ENCODE assay signal across 36 cellular contexts in the genomic region with DNA sequence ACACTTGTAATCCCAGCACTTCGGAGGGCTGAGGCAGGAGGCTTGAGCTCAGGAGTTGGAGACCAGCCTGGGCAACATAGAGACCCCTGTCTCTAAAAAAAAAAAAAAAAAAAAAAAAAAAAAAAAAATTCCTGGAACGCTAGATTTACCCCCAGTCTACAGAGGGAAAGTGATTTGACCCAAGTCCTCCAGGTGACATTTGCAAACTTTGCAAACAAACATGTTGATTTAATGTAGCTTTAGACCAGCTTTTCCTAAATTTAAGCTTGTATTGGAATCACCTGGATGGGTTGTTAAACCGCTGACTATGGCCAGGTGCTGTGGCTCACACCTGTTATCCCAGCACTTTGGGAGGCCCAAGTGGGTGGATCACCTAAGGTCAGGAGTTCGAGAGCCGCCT. TPM values are rescaled to one million over a fixed set of nuclear protein-coding genes. Genes with fewer than 3 reads are reported as not detected.
DNase-seq lines count a peak whose midpoint lies in the region; ATAC-seq, FAIRE-seq and TF ChIP-seq lines count a peak whose summit lies in the region.
"Had no signal": no experiment of that assay in that cellular context is flagged by ENCODE, and none has a peak within 500 bp of the region (broad histone marks: within the 10 kb centered on the region; RNA-seq: fewer than 3 reads in every experiment).

No MANE protein-coding gene starts in this region.

- H3K4me2 ChIP-seq in HCT116 (ENCODE audit: low read length) = peak overlapping the region; percentile 21; the same call in 1 of the 2 replicates
- no peak overlapping the region for H3K4me2 ChIP-seq in K562 (ENCODE audit: insufficient read depth, low read length)
- H3K4me2 ChIP-seq in osteoblast (ENCODE audit: insufficient read depth, low read length) = no peak overlapping the region
- H3K4me2 ChIP-seq: A549; BLaER1; BLaER1 treated with 17β-estradiol and CSF1 and Interleukin-3, amounts not matched to agents 10 nM and 100 nM had no signal

- TF ChIP-seq POLR2A in HCT116 (IDR thresholded peaks at IDR 0.05; ENCODE audit: borderline replicate concordance, extremely low read depth, insufficient read depth, insufficient read length) = no peak
- TF ChIP-seq POLR2A in K562 (conservative IDR thresholded peaks at IDR 0.05) = no peak

- H3K79me2 ChIP-seq in HCT116 (ENCODE audit: insufficient read depth, low read length) = no peaks in the 10 kb centered on the region
- H3K79me2 ChIP-seq in K562 (ENCODE audit: control insufficient read depth, insufficient read depth, low read length) = no peaks in the 10 kb centered on the region
- no peaks in the 10 kb centered on the region for H3K79me2 ChIP-seq in osteoblast (ENCODE audit: insufficient read depth, low read length)

- TF ChIP-seq CTCF in HCT116 (IDR thresholded peaks at IDR 0.05 in 2 of 3, conservative IDR thresholded peaks at IDR 0.05 in 1 of 3; ENCODE audit: borderline replicate concordance in 1 of 3, insufficient read depth in 1 of 3, low read depth in 2 of 3, low read length in 2 of 3) = no peak
- TF ChIP-seq CTCF in HEK293 (tag by site-specific recombination; IDR thresholded peaks at IDR 0.05) = no peak
- no peak for TF ChIP-seq CTCF in K562 (IDR thresholded peaks at IDR 0.05 in 2 of 3, conservative IDR thresholded peaks at IDR 0.05 in 1 of 3; ENCODE audit: insufficient read depth in 2 of 3, low read depth in 1 of 3, low read length in 3 of 3)
- no peak for TF ChIP-seq CTCF in osteoblast (IDR thresholded peaks at IDR 0.05; ENCODE audit: extremely low read depth, low read depth, low read length)

- RAD21 ChIA-PET in HCT116 (lab: Charles Lee; ENCODE audit: low non-redundant PET in 1 of 2, low total read pairs in 2 of 2, uncharacterized antibody in 2 of 2, unreplicated experiment in 2 of 2) = no interaction called here

- H2AFZ ChIP-seq in HCT116 (ENCODE audit: low read depth, low read length, poor library complexity, severe bottlenecking) = no peak overlapping the region
- H2AFZ ChIP-seq in K562 (ENCODE audit: low read depth, low read length) = no peak overlapping the region
- no peak overlapping the region for H2AFZ ChIP-seq in osteoblast (ENCODE audit: low read length)

- no peaks in the 10 kb centered on the region for H3K9me1 ChIP-seq in K562 (ENCODE audit: control insufficient read depth, insufficient read depth, low read length)

- TF ChIP-seq EP300 in K562 (IDR thresholded peaks at IDR 0.05; ENCODE audit: low read length) = no peak

- in situ Hi-C loops in K562 (cut with MboI) = no loop called here

- H3K4me3 ChIP-seq in HCT116 (replicated peaks in 1 of 2; ENCODE audit: low read depth in 1 of 2, low read length in 2 of 2) (no peak overlapping the region), HEK293 (ENCODE audit: low read depth, low read length) (no peak overlapping the region), K562 (no peak overlapping the region), osteoblast (ENCODE audit: insufficient read depth, low read length) (no peak overlapping the region)
- H3K4me3 ChIP-seq: A549; BLaER1; BLaER1 treated with 17β-estradiol and CSF1 and Interleukin-3, amounts not matched to agents 10 nM and 100 nM had no signal

- H3K36me3 ChIP-seq in HCT116 (ENCODE audit: control insufficient read depth in 1 of 2, insufficient read depth in 2 of 2, low read length in 2 of 2) = no peaks in the 10 kb centered on the region
- no peaks in the 10 kb centered on the region; a peak in 1 of 3 replicates for H3K36me3 ChIP-seq in HEK293 (ENCODE audit: control insufficient read depth in 2 of 2, insufficient read depth in 1 of 2, low read length in 2 of 2)
- H3K36me3 ChIP-seq in K562 (ENCODE audit: control insufficient read depth, insufficient read depth, low read length) = no peaks in the 10 kb centered on the region
- H3K36me3 ChIP-seq in osteoblast (ENCODE audit: insufficient read depth, low read length) = no peaks in the 10 kb centered on the region
- H3K36me3 ChIP-seq: BE2C; BLaER1; BLaER1 treated with 17β-estradiol and CSF1 and Interleukin-3, amounts not matched to agents 10 nM and 100 nM had no signal

- TF ChIP-seq RAD21 in HCT116 (IDR thresholded peaks at IDR 0.05; ENCODE audit: low read depth) (no peak), K562 (CRISPR knock-in tag; conservative IDR thresholded peaks at IDR 0.05 in 1 of 2, IDR thresholded peaks at IDR 0.05 in 1 of 2) (no peak)

- H4K20me1 ChIP-seq in HCT116 (ENCODE audit: insufficient read depth) (no peaks in the 10 kb centered on the region), K562 (replicated peaks; ENCODE audit: control insufficient read depth, insufficient read depth, low read length) (no peaks in the 10 kb centered on the region), osteoblast (ENCODE audit: insufficient read depth, low read length) (no peaks in the 10 kb centered on the region)
- H4K20me1 ChIP-seq: BLaER1; BLaER1 treated with 17β-estradiol and CSF1 and Interleukin-3, amounts not matched to agents 10 nM and 100 nM had no signal

- WGBS in K562 (ENCODE audit: insufficient coverage, low coverage, missing lambda C conversion rate) = 69% methylated on average over 4 of the region's 5 CpGs

- H3K9me3 ChIP-seq in HCT116 (ENCODE audit: control insufficient read depth in 1 of 2, insufficient read depth in 1 of 2, low read depth in 1 of 2, low read length in 2 of 2) (no peaks in the 10 kb centered on the region), HEK293 (ENCODE audit: control insufficient read depth, insufficient read depth, low read depth, low read length) (no peaks in the 10 kb centered on the region), K562 (replicated peaks; ENCODE audit: control insufficient read depth, insufficient read depth, low read depth, low read length) (no peaks in the 10 kb centered on the region), osteoblast (ENCODE audit: low read depth, low read length) (no peaks in the 10 kb centered on the region)
- H3K9me3 ChIP-seq: A549; BE2C; BLaER1; BLaER1 treated with 17β-estradiol and CSF1 and Interleukin-3, amounts not matched to agents 10 nM and 100 nM had no signal

- ATAC-seq in HCT116 = no peak
- ATAC-seq in K562 = no peak
- no peak for ATAC-seq in GM19023 (IDR thresholded peaks at IDR 0.05; ENCODE audit: unreplicated experiment)
- ATAC-seq in GM18870 (IDR thresholded peaks at IDR 0.05; ENCODE audit: unreplicated experiment) = no peak
- ATAC-seq: CD8-positive, alpha-beta T cell had no signal

- H3K4me1 ChIP-seq in HCT116 (ENCODE audit: control insufficient read depth in 1 of 2, insufficient read depth in 2 of 2, low read length in 2 of 2) (peaks cover 4 to 14% of the 10 kb centered on the region in 2 experiments; a peak in 3 of 4 replicates), HEK293 (ENCODE audit: control insufficient read depth, insufficient read depth, low read length) (no peaks in the 10 kb centered on the region), K562 (replicated peaks in 1 of 2; ENCODE audit: control insufficient read depth in 2 of 2, insufficient read depth in 2 of 2, low read length in 2 of 2) (peaks cover 10 to 13% of the 10 kb centered on the region in 2 experiments; a peak in 4 of 5 replicates), osteoblast (ENCODE audit: insufficient read depth, low read length) (no peaks in the 10 kb centered on the region)
- H3K4me1 ChIP-seq: BE2C, BLaER1, Caco-2 had no signal

- no peak for FAIRE-seq in K562 (lab: Jason Lieb, UNC)
- FAIRE-seq: A204.1, A549, D721Med had no signal

- H3K9ac ChIP-seq in HCT116 (ENCODE audit: low read length) (no peak overlapping the region), K562 (ENCODE audit: insufficient read depth in 1 of 2, low read depth in 2 of 2, low read length in 2 of 2) (no peak overlapping the region)
- H3K9ac ChIP-seq: BLaER1; BLaER1 treated with 17β-estradiol and CSF1 and Interleukin-3, amounts not matched to agents 10 nM and 100 nM had no signal

- intact Hi-C loops in HCT116 (cut with micrococcal nuclease) (no loop called here), K562 (cut with micrococcal nuclease) (no loop called here)

- BruUV-seq in HCT116 (replicated peaks; lab: Mats Ljungman, UMichigan) (no TSS peak), K562 (replicated peaks; lab: Mats Ljungman, UMichigan) (no TSS peak)

- POLR2A ChIA-PET in HCT116 (lab: Charles Lee) = interaction anchor here (1.0 to 1.2 kb wide), 3 partner anchors 18 to 827 kb away, joined by 4 to 7 read pairs (median 5); a partner anchor contains a TSS
- POLR2A ChIA-PET in HEK293 (lab: Yijun Ruan, JAX) = interaction anchor here (1.0 to 1.1 kb wide), 2 partner anchors 107 to 119 kb away, joined by 3 read pairs; a partner anchor contains a TSS
- POLR2A ChIA-PET in K562 (lab: Yijun Ruan, JAX) = interaction anchor here (0.6 to 0.7 kb wide), 3 partner anchors 14 to 62 kb away, joined by 3 read pairs; no protein-coding TSS in a partner anchor

- no peaks in the 10 kb centered on the region for H3K9me2 ChIP-seq in HCT116 (ENCODE audit: insufficient read depth)

- CTCF ChIA-PET in HCT116 (lab: Charles Lee) = no interaction called here
- CTCF ChIA-PET in HEK293 (lab: Yijun Ruan, JAX) = interaction anchor here (1.4 to 1.7 kb wide), 3 partner anchors 18 to 19 kb away, joined by 4 to 10 read pairs (median 5); no protein-coding TSS in a partner anchor
- CTCF ChIA-PET in K562 (lab: Yijun Ruan, JAX; ENCODE audit: low intra/inter-chr PET ratio) = no interaction called here

- H3K27me3 ChIP-seq in HCT116 (ENCODE audit: insufficient read depth, low read length) = no peaks in the 10 kb centered on the region
- H3K27me3 ChIP-seq in K562 (ENCODE audit: control insufficient read depth in 2 of 2, insufficient read depth in 2 of 2, low read length in 2 of 2) = no peaks in the 10 kb centered on the region
- H3K27me3 ChIP-seq in osteoblast (ENCODE audit: insufficient read depth, low read length) = no peaks in the 10 kb centered on the region
- H3K27me3 ChIP-seq: BE2C; BLaER1; BLaER1 treated with 17β-estradiol and CSF1 and Interleukin-3, amounts not matched to agents 10 nM and 100 nM had no signal

- no peak for DNase-seq in HCT116 (ENCODE audit: low read depth, low spot score)
- no peak for DNase-seq in K562 (ENCODE audit: extremely low read depth in 1 of 4, low spot score in 3 of 4)
- peak; percentile 17 for DNase-seq in osteoblast (ENCODE audit: insufficient read length, low spot score, missing footprints)
- DNase-seq in GM03348 (ENCODE audit: low spot score) = no peak
- DNase-seq in SHP77 treated with DMSO at 0.1 percent for 48 hours (lab: John Stamatoyannopoulos, UW) = no peak
- DNase-seq: 8988T; ACHN; AML-193; BE2C; C1 segment of cervical spinal cord; Caco-2; Calu3; CD4-positive, alpha-beta memory T cell; CD4-positive, alpha-beta T cell; CD4-positive, CD25-positive, alpha-beta regulatory T cell; CD8-positive, alpha-beta memory T cell; CD8-positive, alpha-beta T cell; COR-L47; DMS 273 treated with DMSO at 0.1 percent for 48 hours; DMS153; DMS53; DMS79; DMS79 treated with DMSO at 0.1 percent for 48 hours; DND-41; EL had no signal

- H3K27ac ChIP-seq in HCT116 (ENCODE audit: low read depth, low read length) (no peak overlapping the region), HEK293 (ENCODE audit: extremely low read depth, low read depth, low read length) (no peak overlapping the region), K562 (ENCODE audit: extremely low read depth, low read depth, low read length) (no peak overlapping the region), osteoblast (ENCODE audit: low read depth, low read length) (no peak overlapping the region)
- H3K27ac ChIP-seq: 22Rv1; A549; BLaER1; BLaER1 treated with 17β-estradiol and CSF1 and Interleukin-3, amounts not matched to agents 10 nM and 100 nM; C4-2B had no signal

RNA-seq across cellular contexts. Expression of a gene that starts 8.4 kb away (rescaled TPM):
- 12.0 TPM for total RNA-seq in HCT116 (2021; ENCODE audit: unreplicated experiment)
- polyA plus RNA-seq in HCT116 (2012) = 17.6 and 18.4 TPM in 2 replicates
- 2.6 and 5.2 TPM in 2 replicates for total RNA-seq in K562 (2011; cell fraction: chromatin; rRNA removed; ENCODE audit: low replicate concordance)
- 3.6 and 3.7 TPM in 2 replicates for total RNA-seq in K562 (2011; cell fraction: nucleolus; rRNA removed)
- 1.8 and 3.9 TPM in 2 replicates for total RNA-seq in K562 (2011; cell fraction: nucleoplasm; rRNA removed)
- 2.5 and 2.7 TPM in 2 replicates for total RNA-seq in K562 (2014; rRNA removed)
- total RNA-seq in K562 (2014; rRNA removed; fragmentation: Illumina TruSeq; extraction: Trizol) = 1.9 and 3.0 TPM in 2 replicates
- total RNA-seq in K562 (2015; rRNA removed; fragmentation: Illumina TruSeq; extraction: Trizol) = 2.1 and 2.8 TPM in 2 replicates
- 3.1 and 4.4 TPM in 2 replicates for total RNA-seq in K562 (2021)
- 1.9 and 3.6 TPM in 2 replicates for polyA plus RNA-seq in K562 (2011; rRNA removed)
- polyA plus RNA-seq in K562 (2011; cell fraction: cytosol; rRNA removed) = 4.7 and 7.4 TPM in 2 replicates
- polyA plus RNA-seq in K562 (2011; cell fraction: nucleus; rRNA removed) = 3.6 and 4.2 TPM in 2 replicates
- 5.1 and 6.1 TPM in 2 replicates for polyA plus RNA-seq in K562 (2012)
- 4.8 and 5.1 TPM in 2 replicates for polyA plus RNA-seq in K562 (2014; fragmentation: Illumina TruSeq; extraction: Trizol)
- 10 to 100 TPM; 11.5 to 12.3 TPM for polyA plus RNA-seq in K562 (2014; fragmentation: Nextera tagmentation; extraction: Ambion mirVana)
- polyA plus RNA-seq in K562 (2014; rRNA removed) = 2.1 and 4.0 TPM in 2 replicates
- polyA minus RNA-seq in K562 (2011; rRNA and poly(A)+ RNA removed) = 0.53 and 0.96 TPM in 2 replicates
- polyA minus RNA-seq in K562 (2011; cell fraction: cytosol; rRNA and poly(A)+ RNA removed) = not detected in 2 replicates
- 0.27 and 2.1 TPM in 2 replicates for polyA minus RNA-seq in K562 (2011; cell fraction: nucleus; rRNA and poly(A)+ RNA removed)
- 10.9 and 17.0 TPM in 2 replicates for total RNA-seq in osteoblast
- polyA plus RNA-seq: CD14-positive monocyte; CD8-positive, alpha-beta memory T cell had no signal

RNA-seq across cellular contexts. Expression of a gene that starts 10.0 kb away (rescaled TPM):
- total RNA-seq in HCT116 (2021; ENCODE audit: unreplicated experiment) = 12.1 TPM
- polyA plus RNA-seq in HCT116 (2012) = 6.4 and 7.6 TPM in 2 replicates
- total RNA-seq in K562 (2011; cell fraction: chromatin; rRNA removed; ENCODE audit: low replicate concordance) = 13.0 and 50.8 TPM in 2 replicates
- 29.6 and 33.4 TPM in 2 replicates for total RNA-seq in K562 (2011; cell fraction: nucleolus; rRNA removed)
- 21.0 and 23.9 TPM in 2 replicates for total RNA-seq in K562 (2011; cell fraction: nucleoplasm; rRNA removed)
- total RNA-seq in K562 (2014; rRNA removed) = 2.4 and 2.7 TPM in 2 replicates
- total RNA-seq in K562 (2014; rRNA removed; fragmentation: Illumina TruSeq; extraction: Trizol) = 0.32 and 0.47 TPM in 2 replicates
- 1.9 and 2.4 TPM in 2 replicates for total RNA-seq in K562 (2015; rRNA removed; fragmentation: Illumina TruSeq; extraction: Trizol)
- total RNA-seq in K562 (2021) = 5.4 and 7.0 TPM in 2 replicates
- polyA plus RNA-seq in K562 (2011; rRNA removed) = 1.3 and 2.2 TPM in 2 replicates
- polyA plus RNA-seq in K562 (2011; cell fraction: cytosol; rRNA removed) = 1.8 and 4.7 TPM in 2 replicates
- polyA plus RNA-seq in K562 (2011; cell fraction: nucleus; rRNA removed) = 24.4 and 55.5 TPM in 2 replicates
- 3.6 and 4.4 TPM in 2 replicates for polyA plus RNA-seq in K562 (2012)
- polyA plus RNA-seq in K562 (2014; fragmentation: Illumina TruSeq; extraction: Trizol) = 2.1 and 2.7 TPM in 2 replicates
- polyA plus RNA-seq in K562 (2014; fragmentation: Nextera tagmentation; extraction: Ambion mirVana) = under 1 TPM in 1 of 2 experiments, not detected in 1; 0.13 TPM
- 5.7 and 8.4 TPM in 2 replicates for polyA plus RNA-seq in K562 (2014; rRNA removed)
- 0.15 and 0.60 TPM in 2 replicates for polyA minus RNA-seq in K562 (2011; rRNA and poly(A)+ RNA removed)
- 1.0 and 1.3 TPM in 2 replicates for polyA minus RNA-seq in K562 (2011; cell fraction: cytosol; rRNA and poly(A)+ RNA removed)
- 6.1 and 6.9 TPM in 2 replicates for polyA minus RNA-seq in K562 (2011; cell fraction: nucleus; rRNA and poly(A)+ RNA removed)
- total RNA-seq in osteoblast = under 0.01 and 0.29 TPM in 2 replicates
- polyA plus RNA-seq: CD14-positive monocyte had no signal

RNA-seq across cellular contexts. Expression of a gene that starts 22.3 kb away (rescaled TPM):
- total RNA-seq in HCT116 (2021; ENCODE audit: unreplicated experiment) (428 TPM), K562 (2014; rRNA removed) (371 and 483 TPM in 2 replicates), K562 (2014; rRNA removed; fragmentation: Illumina TruSeq; extraction: Trizol) (132 and 169 TPM in 2 replicates), K562 (2015; rRNA removed; fragmentation: Illumina TruSeq; extraction: Trizol) (326 and 337 TPM in 2 replicates), K562 (2021) (324 and 326 TPM in 2 replicates), osteoblast (199 and 208 TPM in 2 replicates)
- polyA plus RNA-seq in HCT116 (2012) = 595 and 673 TPM in 2 replicates
- 329 and 693 TPM in 2 replicates for total RNA-seq in K562 (2011; cell fraction: chromatin; rRNA removed; ENCODE audit: low replicate concordance)
- total RNA-seq in K562 (2011; cell fraction: nucleolus; rRNA removed) = 420 and 469 TPM in 2 replicates
- 336 and 338 TPM in 2 replicates for total RNA-seq in K562 (2011; cell fraction: nucleoplasm; rRNA removed)
- polyA plus RNA-seq in K562 (2011; rRNA removed) (407 and 436 TPM in 2 replicates), K562 (2014; fragmentation: Illumina TruSeq; extraction: Trizol) (446 and 465 TPM in 2 replicates), K562 (2014; fragmentation: Nextera tagmentation; extraction: Ambion mirVana) (10 to 100 TPM; 13.3 to 74.0 TPM), K562 (2014; rRNA removed) (464 and 510 TPM in 2 replicates)
- 562 and 863 TPM in 2 replicates for polyA plus RNA-seq in K562 (2011; cell fraction: cytosol; rRNA removed)
- 575 and 667 TPM in 2 replicates for polyA plus RNA-seq in K562 (2011; cell fraction: nucleus; rRNA removed)
- 194 and 423 TPM in 2 replicates for polyA plus RNA-seq in K562 (2012)
- 337 and 429 TPM in 2 replicates for polyA minus RNA-seq in K562 (2011; rRNA and poly(A)+ RNA removed)
- 187 and 188 TPM in 2 replicates for polyA minus RNA-seq in K562 (2011; cell fraction: cytosol; rRNA and poly(A)+ RNA removed)
- polyA minus RNA-seq in K562 (2011; cell fraction: nucleus; rRNA and poly(A)+ RNA removed) = 171 and 244 TPM in 2 replicates

RNA-seq across cellular contexts. Expression of a gene that starts 33.6 kb away (rescaled TPM):
- 93.9 TPM for total RNA-seq in HCT116 (2021; ENCODE audit: unreplicated experiment)
- polyA plus RNA-seq in HCT116 (2012) = 71.6 and 83.5 TPM in 2 replicates
- 31.5 and 83.3 TPM in 2 replicates for total RNA-seq in K562 (2011; cell fraction: chromatin; rRNA removed; ENCODE audit: low replicate concordance)
- total RNA-seq in K562 (2011; cell fraction: nucleolus; rRNA removed) = 79.4 and 85.7 TPM in 2 replicates
- total RNA-seq in K562 (2011; cell fraction: nucleoplasm; rRNA removed) = 47.0 and 50.7 TPM in 2 replicates
- 128 and 169 TPM in 2 replicates for total RNA-seq in K562 (2014; rRNA removed)
- total RNA-seq in K562 (2014; rRNA removed; fragmentation: Illumina TruSeq; extraction: Trizol) = 17.0 and 18.8 TPM in 2 replicates
- 26.5 and 29.4 TPM in 2 replicates for total RNA-seq in K562 (2015; rRNA removed; fragmentation: Illumina TruSeq; extraction: Trizol)
- total RNA-seq in K562 (2021) = 183 and 185 TPM in 2 replicates
- polyA plus RNA-seq in K562 (2011; rRNA removed) = 81.2 and 95.3 TPM in 2 replicates
- 132 and 350 TPM in 2 replicates for polyA plus RNA-seq in K562 (2011; cell fraction: cytosol; rRNA removed)
- polyA plus RNA-seq in K562 (2011; cell fraction: nucleus; rRNA removed) = 132 and 212 TPM in 2 replicates
- polyA plus RNA-seq in K562 (2012) = 164 and 177 TPM in 2 replicates
- polyA plus RNA-seq in K562 (2014; fragmentation: Illumina TruSeq; extraction: Trizol) = 85.6 and 184 TPM in 2 replicates
- polyA plus RNA-seq in K562 (2014; fragmentation: Nextera tagmentation; extraction: Ambion mirVana) = 1 to 10 TPM; 7.4 to 7.5 TPM
- polyA plus RNA-seq in K562 (2014; rRNA removed) = 263 and 282 TPM in 2 replicates
- polyA minus RNA-seq in K562 (2011; rRNA and poly(A)+ RNA removed) = 8.8 and 10.7 TPM in 2 replicates
- 29.2 and 36.0 TPM in 2 replicates for polyA minus RNA-seq in K562 (2011; cell fraction: cytosol; rRNA and poly(A)+ RNA removed)
- 22.6 and 24.0 TPM in 2 replicates for polyA minus RNA-seq in K562 (2011; cell fraction: nucleus; rRNA and poly(A)+ RNA removed)
- total RNA-seq in osteoblast = 4.4 and 5.1 TPM in 2 replicates

RNA-seq across cellular contexts. Expression of a gene that starts 33.7 kb away (rescaled TPM):
- 129 TPM for total RNA-seq in HCT116 (2021; ENCODE audit: unreplicated experiment)
- 109 and 131 TPM in 2 replicates for polyA plus RNA-seq in HCT116 (2012)
- total RNA-seq in K562 (2011; cell fraction: chromatin; rRNA removed; ENCODE audit: low replicate concordance) = 63.4 and 152 TPM in 2 replicates
- 90.7 and 93.9 TPM in 2 replicates for total RNA-seq in K562 (2011; cell fraction: nucleolus; rRNA removed)
- 78.8 and 106 TPM in 2 replicates for total RNA-seq in K562 (2011; cell fraction: nucleoplasm; rRNA removed)
- total RNA-seq in K562 (2014; rRNA removed) = 113 and 160 TPM in 2 replicates
- total RNA-seq in K562 (2014; rRNA removed; fragmentation: Illumina TruSeq; extraction: Trizol) = 28.5 and 40.9 TPM in 2 replicates
- total RNA-seq in K562 (2015; rRNA removed; fragmentation: Illumina TruSeq; extraction: Trizol) = 64.0 and 65.4 TPM in 2 replicates
- 125 and 132 TPM in 2 replicates for total RNA-seq in K562 (2021)
- 54.5 and 66.4 TPM in 2 replicates for polyA plus RNA-seq in K562 (2011; rRNA removed)
- polyA plus RNA-seq in K562 (2011; cell fraction: cytosol; rRNA removed) = 56.8 and 134 TPM in 2 replicates
- polyA plus RNA-seq in K562 (2011; cell fraction: nucleus; rRNA removed) = 106 and 215 TPM in 2 replicates
- polyA plus RNA-seq in K562 (2012) = 119 and 139 TPM in 2 replicates
- polyA plus RNA-seq in K562 (2014; fragmentation: Illumina TruSeq; extraction: Trizol) = 118 and 119 TPM in 2 replicates
- 10 to 100 TPM in 1 of 2 experiments, 1 to 10 TPM in 1; 7.5 to 11.6 TPM for polyA plus RNA-seq in K562 (2014; fragmentation: Nextera tagmentation; extraction: Ambion mirVana)
- 118 and 145 TPM in 2 replicates for polyA plus RNA-seq in K562 (2014; rRNA removed)
- 11.1 and 16.9 TPM in 2 replicates for polyA minus RNA-seq in K562 (2011; rRNA and poly(A)+ RNA removed)
- 36.4 and 44.4 TPM in 2 replicates for polyA minus RNA-seq in K562 (2011; cell fraction: cytosol; rRNA and poly(A)+ RNA removed)
- polyA minus RNA-seq in K562 (2011; cell fraction: nucleus; rRNA and poly(A)+ RNA removed) = 13.9 and 17.5 TPM in 2 replicates
- total RNA-seq in osteoblast = 48.5 and 54.2 TPM in 2 replicates
